1 cellular context compared by ENCODE assay signal in genomic region chr22:19663286-19663815, GRCh38.
TF ChIP-seq lines count a peak whose summit lies in the region.

No MANE protein-coding gene starts in this region.

TF ChIP-seq in HepG2, 621 proteins besides CTCF, POLR2A, EP300 and RAD21:
- TF ChIP-seq TEAD3 (CRISPR knock-in tag; optimal IDR thresholded peaks at IDR 0.05; ENCODE audit: borderline replicate concordance) (no peak), JDP2 (CRISPR knock-in tag; IDR thresholded peaks at IDR 0.05; ENCODE audit: borderline replicate concordance) (no peak), ZNF543 (CRISPR knock-in tag; IDR thresholded peaks at IDR 0.05) (no peak), SOX6 (IDR thresholded peaks at IDR 0.05) (no peak), SOX6 (CRISPR knock-in tag; IDR thresholded peaks at IDR 0.05) (no peak), ZNF615 (CRISPR knock-in tag; IDR thresholded peaks at IDR 0.05; ENCODE audit: borderline replicate concordance) (no peak), ADNP (CRISPR knock-in tag; IDR thresholded peaks at IDR 0.05) (no peak), ZNF136 (CRISPR knock-in tag; IDR thresholded peaks at IDR 0.05; ENCODE audit: low read depth) (no peak), ZNF44 (CRISPR knock-in tag; IDR thresholded peaks at IDR 0.05) (no peak)
